16 cellular contexts compared by ENCODE assay signal in the genomic region with DNA sequence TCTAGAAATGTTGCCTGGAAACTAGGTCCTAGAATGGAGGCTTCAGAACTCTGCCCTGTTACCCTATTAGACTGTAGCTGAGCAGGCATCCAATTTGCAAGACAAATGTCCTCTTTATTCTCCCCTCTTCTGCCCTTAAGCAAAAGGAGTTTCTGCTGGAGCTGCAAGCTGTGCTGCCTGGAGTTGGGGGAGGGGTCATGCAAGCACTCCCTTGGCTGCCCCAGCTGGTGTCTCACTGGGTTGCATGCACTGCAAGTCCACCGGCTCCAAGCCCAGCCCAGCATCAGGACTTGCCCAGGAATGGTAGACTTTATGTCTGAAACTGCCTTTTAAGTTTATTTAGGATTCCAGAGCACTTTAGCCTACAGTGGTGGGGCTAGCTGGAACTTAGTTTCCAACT.
DNase-seq lines count a peak whose midpoint lies in the region; ATAC-seq and TF ChIP-seq lines count a peak whose summit lies in the region.
"Had no signal": no experiment of that assay in that cellular context is flagged by ENCODE, and none has a peak within 500 bp of the region (broad histone marks: within the 10 kb centered on the region; RNA-seq: fewer than 3 reads in every experiment).

No MANE protein-coding gene starts in this region.

- ATAC-seq in HG03565 (IDR thresholded peaks at IDR 0.05; ENCODE audit: unreplicated experiment) (no peak), HG03571 (IDR thresholded peaks at IDR 0.05; ENCODE audit: unreplicated experiment) (no peak)

- no peaks in the 10 kb centered on the region for H3K27me3 ChIP-seq in HUES6 (ENCODE audit: control insufficient read depth, insufficient read depth, low read length)
- no peaks in the 10 kb centered on the region for H3K27me3 ChIP-seq in iPS DF 6.9 (ENCODE audit: control insufficient read depth, insufficient read depth, low read length)
- H3K27me3 ChIP-seq: BLaER1, right atrium auricular region had no signal

- H3K9ac ChIP-seq in HUES6 (ENCODE audit: low read length), result no peak overlapping the region
- H3K9ac ChIP-seq: BLaER1 had no signal

- peak overlapping the region; percentile 19; the same call in 1 of the 2 replicates for H3K4me3 ChIP-seq in HUES6 (ENCODE audit: low read depth, low read length)
- H3K4me3 ChIP-seq in iPS DF 6.9 (ENCODE audit: low read length), result no peak overlapping the region
- H3K4me3 ChIP-seq: BLaER1, right atrium auricular region had no signal

- H3K9me3 ChIP-seq in HUES6 (ENCODE audit: control insufficient read depth, insufficient read depth, low read depth, low read length), result peaks cover 13% of the 10 kb centered on the region
- H3K9me3 ChIP-seq in iPS DF 6.9 (ENCODE audit: control insufficient read depth, insufficient read depth, low read length), result no peaks in the 10 kb centered on the region

- DNase-seq in DMS53 treated with DMSO at 0.1 percent for 48 hours (lab: John Stamatoyannopoulos, UW; ENCODE audit: unreplicated experiment), result peak; percentile 17
- peak; percentile 55 for DNase-seq in NCI-H774 (lab: John Stamatoyannopoulos, UW)
- peak; percentile 20 for DNase-seq in iPS DF 6.9 (ENCODE audit: low read depth, low spot score)
- DNase-seq in GM13977 (ENCODE audit: low spot score), result no peak
- DNase-seq in AG20443 (ENCODE audit: low spot score), result no peak
- DNase-seq: activated CD4-positive, alpha-beta T cell treated with anti-CD3 and anti-CD28 coated beads for 4 hours; activated naive CD4-positive, alpha-beta T cell treated with anti-CD3 and anti-CD28 coated beads, Interleukin-2, amount 10 ng/mL, durations not matched to agents 7 days and 5 days; DND-41; erythroblast; Kasumi-1; left cardiac atrium had no signal

- peak overlapping the region; percentile 59; the same call in 1 of the 2 replicates for H3K27ac ChIP-seq in HUES6 (ENCODE audit: low read depth, low read length)
- no peak overlapping the region for H3K27ac ChIP-seq in iPS DF 6.9 (ENCODE audit: low read length)
- H3K27ac ChIP-seq: BLaER1, right atrium auricular region had no signal

- no peak for TF ChIP-seq CTCF in GM13977 (IDR thresholded peaks at IDR 0.05; ENCODE audit: extremely low read depth, insufficient read depth, missing control alignments)

- WGBS in iPS DF 6.9 (ENCODE audit: insufficient coverage, insufficient read length), result no CpG with 5 or more reads among the region's 1 CpG

- H3K4me1 ChIP-seq in HUES6 (ENCODE audit: control insufficient read depth, insufficient read depth, low read length), result peaks cover 15% of the 10 kb centered on the region
- 0 out of 2 replicates have a peak, but pooled peaks cover 1% of the 10 kb centered on the region for H3K4me1 ChIP-seq in iPS DF 6.9 (ENCODE audit: control insufficient read depth, insufficient read depth, low read length)
- H3K4me1 ChIP-seq: BLaER1 had no signal

- in situ Hi-C loops in GM13977 (cut with MboI; ENCODE audit: low pct_unique_long_range_greater_than_20kb, low sequenced_read_pairs, unreplicated experiment), result no loop called here

- H3K36me3 ChIP-seq in HUES6 (ENCODE audit: control insufficient read depth, insufficient read depth, low read length), result 0 out of 2 replicates have a peak, but pooled peaks cover 4% of the 10 kb centered on the region
- H3K36me3 ChIP-seq in iPS DF 6.9 (ENCODE audit: control insufficient read depth, insufficient read depth, low read length), result no peaks in the 10 kb centered on the region
- H3K36me3 ChIP-seq: right atrium auricular region had no signal

Comparison
In these comparisons a context has a peak if more than half of its experiments do, and no peak if none do; other contexts are left out.
1. DNase-seq: peak in DMS53 treated with DMSO at 0.1 percent for 48 hours (single experiment), NCI-H774 (single experiment) and iPS DF 6.9 (single experiment); none in GM13977 (single experiment) and AG20443 (single experiment).